Comparison of ENCODE assay signal across 8 cellular contexts in the genomic region with DNA sequence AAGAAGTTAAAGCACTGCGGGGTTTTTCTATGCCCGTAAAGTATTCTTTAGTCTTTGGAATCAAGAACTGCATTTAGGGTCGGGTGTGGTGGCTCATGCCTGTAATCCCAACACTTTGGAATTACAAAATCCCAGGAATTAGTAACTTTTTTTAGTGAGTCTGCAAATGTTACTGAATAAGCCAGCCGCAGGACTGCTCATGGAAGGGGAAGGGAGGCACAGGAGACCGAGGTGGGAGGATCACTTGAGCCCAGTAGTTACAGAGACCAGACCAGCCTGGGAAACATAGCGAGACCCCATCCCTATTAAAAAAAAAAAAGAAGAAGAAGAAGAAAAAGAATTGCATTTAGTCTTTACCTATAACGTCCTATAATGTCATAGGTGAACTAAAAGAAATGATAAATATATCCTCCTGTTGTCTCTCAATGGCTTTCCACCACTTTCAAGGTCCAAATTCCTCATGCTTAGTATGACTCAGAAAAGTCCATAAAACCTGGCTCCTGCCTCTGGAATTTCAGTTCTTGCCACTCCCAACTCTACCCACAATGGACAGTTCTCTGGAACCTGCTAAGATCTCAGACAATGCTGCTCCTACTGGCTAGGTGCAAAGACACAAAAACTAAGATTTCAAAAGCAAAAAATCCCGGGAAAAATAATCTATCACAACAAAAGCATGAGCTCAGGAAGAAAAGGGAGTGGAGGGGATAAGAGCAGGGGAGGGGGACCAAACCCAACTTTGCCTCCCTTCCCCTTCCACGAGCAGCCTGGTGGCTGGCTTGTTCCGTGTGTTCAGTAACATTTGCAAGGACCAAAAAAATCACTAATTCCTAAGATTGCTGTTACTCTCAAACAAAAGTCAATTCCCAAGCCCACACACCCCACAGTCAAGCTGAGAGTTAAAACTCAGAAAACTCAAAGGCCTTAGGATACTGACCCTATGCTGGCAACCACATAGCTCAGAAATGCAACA. TPM values are rescaled to one million over a fixed set of nuclear protein-coding genes. Genes with fewer than 3 reads are reported as not detected.
DNase-seq lines count a peak whose midpoint lies in the region; ATAC-seq, FAIRE-seq and TF ChIP-seq lines count a peak whose summit lies in the region.

No MANE protein-coding gene starts in this region.

- peaks cover 77 to 95% of the 10 kb centered on the region in 2 donors for H3K4me1 ChIP-seq in adrenal gland (replicated peaks in 1 of 2)
- H3K4me1 ChIP-seq in HepG2 (ENCODE audit: insufficient read depth, low read length) = peaks cover 100% of the 10 kb centered on the region
- peaks cover 10% of the 10 kb centered on the region for H3K4me1 ChIP-seq in urinary bladder (ENCODE audit: insufficient read depth)
- peaks cover 0 to 96% (median 83%) of the 10 kb centered on the region in 4 donors for H3K4me1 ChIP-seq in sigmoid colon

- H3K27ac Mint-ChIP-seq in activated T-cell treated with anti-CD3 and anti-CD28 coated beads, Interleukin-2, amount 50 U/mL, for 72 hours = peak overlapping the region; percentile 93

- no peaks in the 10 kb centered on the region for H3K27me3 Mint-ChIP-seq in activated T-cell treated with anti-CD3 and anti-CD28 coated beads, Interleukin-2, amount 50 U/mL, for 72 hours (ENCODE audit: low read depth)

- H3K9me3 ChIP-seq in adrenal gland (replicated peaks in 1 of 3) (no peaks in the 10 kb centered on the region), HepG2 (ENCODE audit: low read length) (no peaks in the 10 kb centered on the region), sigmoid colon (no peaks in the 10 kb centered on the region)

- peak overlapping the region; percentile 98 for H3K4me2 ChIP-seq in HepG2 (ENCODE audit: low read depth, low read length)

- peak overlapping the region; percentile 78 for H3K9ac ChIP-seq in HepG2 (ENCODE audit: insufficient read depth, low read depth, low read length)

- CTCF ChIA-PET in HepG2 (lab: Yijun Ruan, JAX; ENCODE audit: low intra/inter-chr PET ratio, low total read pairs) = interaction anchor here (1.7 to 2.5 kb wide), 2 partner anchors 60 to 64 kb away, joined by 3 to 14 read pairs; no protein-coding TSS in a partner anchor

- H4K20me1 ChIP-seq in HepG2 (ENCODE audit: insufficient read depth, low read length) = 0 out of 2 replicates have a peak, but pooled peaks cover 3% of the 10 kb centered on the region

- peak in 1 of 2 donors; percentile 25 for TF ChIP-seq POLR2A in adrenal gland (IDR thresholded peaks at IDR 0.05)
- peak; percentile 26 to 76; a peak in 3 of 4 replicates for TF ChIP-seq POLR2A in HepG2 (IDR thresholded peaks at IDR 0.05; ENCODE audit: insufficient read depth in 1 of 2, low read depth in 2 of 2, low read length in 2 of 2)
- TF ChIP-seq POLR2A in sigmoid colon (IDR thresholded peaks at IDR 0.05) = no peak

- TF ChIP-seq RAD21 in HepG2 (CRISPR knock-in tag; IDR thresholded peaks at IDR 0.05) = peak; percentile 10; the same call in 1 of the 2 replicates

- peak overlapping the region in 1 of 2 donors; percentile 65 for H3K4me3 Mint-ChIP-seq in activated T-cell treated with anti-CD3 and anti-CD28 coated beads, Interleukin-2, amount 50 U/mL, for 72 hours

- peak; percentile 65 for FAIRE-seq in HepG2 (lab: Jason Lieb, UNC)

- in situ Hi-C loops in HepG2 (cut with HindIII; ENCODE audit: extremely low pct_ligation_motif_present, low pct_unique_long_range_greater_than_20kb) = no loop called here

- WGBS in adrenal gland, 4 donors = 64 to 79% (median 66%) methylated on average over 10 of the region's 10 CpGs
- 23% methylated on average over 10 of the region's 10 CpGs for WGBS in HepG2 (ENCODE audit: low lambda C conversion rate)
- WGBS in urinary bladder = 83% methylated on average over 10 of the region's 10 CpGs
- 22 to 65% methylated on average over 10 of the region's 10 CpGs for WGBS in sigmoid colon, 2 donors

- H3K4me1 Mint-ChIP-seq in activated T-cell treated with anti-CD3 and anti-CD28 coated beads, Interleukin-2, amount 50 U/mL, for 72 hours (ENCODE audit: low read depth) = peaks cover 66% of the 10 kb centered on the region

- ATAC-seq in activated T-cell treated with anti-CD3 and anti-CD28 coated beads, Interleukin-2, amount 50 U/mL, for 72 hours (replicated peaks in 1 of 2) = no peak
- ATAC-seq in HepG2 = peak; percentile 86

- no peaks in the 10 kb centered on the region for H3K9me3 Mint-ChIP-seq in activated T-cell treated with anti-CD3 and anti-CD28 coated beads, Interleukin-2, amount 50 U/mL, for 72 hours

- intact Hi-C loops in adrenal gland (cut with DNase I) (no loop called here), HepG2 (cut with micrococcal nuclease; ENCODE audit: unreplicated experiment) (loop anchor here (1.0 to 2.0 kb wide), 3 partner anchors 16 to 63 kb away; no protein-coding TSS in a partner anchor), sigmoid colon (cut with DNase I) (no loop called here)

- no peaks in the 10 kb centered on the region for H3K36me3 ChIP-seq in adrenal gland (replicated peaks in 1 of 2)
- H3K36me3 ChIP-seq in HepG2 (replicated peaks in 1 of 2; ENCODE audit: control insufficient read depth in 1 of 2, insufficient read depth in 2 of 2, low read length in 2 of 2) = no peaks in the 10 kb centered on the region
- peaks cover 2% of the 10 kb centered on the region for H3K36me3 ChIP-seq in urinary bladder (ENCODE audit: insufficient read depth)
- H3K36me3 ChIP-seq in sigmoid colon = no peaks in the 10 kb centered on the region

- no peak overlapping the region for H2AFZ ChIP-seq in HepG2 (ENCODE audit: low read length)

- H3K79me2 ChIP-seq in HepG2 (ENCODE audit: insufficient read depth, low read length) = peaks cover 90% of the 10 kb centered on the region

- POLR2A ChIA-PET in HepG2 (lab: Yijun Ruan, JAX) = interaction anchor here (0.6 to 2.4 kb wide), 16 partner anchors 10 to 242 kb away, joined by 3 to 35 read pairs (median 7); a partner anchor contains a TSS

- H3K4me3 ChIP-seq in adrenal gland (no peak overlapping the region), HepG2 (replicated peaks in 1 of 3; ENCODE audit: insufficient read depth in 1 of 3, low read depth in 2 of 3, low read length in 3 of 3) (peak overlapping the region; percentile 44 to 64 (median 48)), urinary bladder (ENCODE audit: low read depth, low read length) (no peak overlapping the region), sigmoid colon (no peak overlapping the region)

- no peak for DNase-seq in activated T-cell treated with anti-CD3 and anti-CD28 coated beads, Interleukin-2, amount 50 U/mL, for 72 hours
- DNase-seq in activated T-cell treated with anti-CD3 and anti-CD28 coated beads for 4 hours (no peak), adrenal gland (no peak), HepG2 (ENCODE audit: low spot score) (peak; percentile 98), sigmoid colon (no peak), SK-N-DZ (ENCODE audit: low spot score) (no peak), GM19238 (ENCODE audit: insufficient read length, low spot score) (no peak)

- no peaks in the 10 kb centered on the region for H3K27me3 ChIP-seq in adrenal gland
- H3K27me3 ChIP-seq in HepG2 (ENCODE audit: control insufficient read depth in 1 of 2, insufficient read depth in 2 of 2, low read length in 2 of 2) = no peaks in the 10 kb centered on the region
- H3K27me3 ChIP-seq in sigmoid colon = no peaks in the 10 kb centered on the region

- peak in 3 of 6 experiments; percentile 6 to 26 (median 19) for TF ChIP-seq CTCF in adrenal gland (IDR thresholded peaks at IDR 0.05)
- TF ChIP-seq CTCF in HepG2 (CRISPR knock-in tag; IDR thresholded peaks at IDR 0.05) = peak; percentile 39
- TF ChIP-seq CTCF in sigmoid colon (IDR thresholded peaks at IDR 0.05) = no peak

- H3K36me3 Mint-ChIP-seq in activated T-cell treated with anti-CD3 and anti-CD28 coated beads, Interleukin-2, amount 50 U/mL, for 72 hours (ENCODE audit: insufficient read depth in 2 of 2) = no peaks in the 10 kb centered on the region

- peak in 1 of 2 experiments; percentile 79; a peak in 2 of 4 replicates for TF ChIP-seq EP300 in HepG2 (IDR thresholded peaks at IDR 0.05; ENCODE audit: low read depth in 2 of 2, low read length in 2 of 2)
- no peak for TF ChIP-seq EP300 in HepG2 (CRISPR knock-in tag; IDR thresholded peaks at IDR 0.05; ENCODE audit: borderline replicate concordance)
- TF ChIP-seq EP300 in sigmoid colon (IDR thresholded peaks at IDR 0.05) = no peak

- TSS peak; percentile 99 for BruUV-seq in HepG2 (replicated peaks; lab: Mats Ljungman, UMichigan)

- peak overlapping the region in 4 of 5 donors; percentile 47 to 89 (median 78) for H3K27ac ChIP-seq in adrenal gland
- peak overlapping the region; percentile 93 for H3K27ac ChIP-seq in HepG2 (ENCODE audit: extremely low read length, insufficient read depth, low read length)
- H3K27ac ChIP-seq in urinary bladder (ENCODE audit: low read depth) = peak overlapping the region; percentile 28
- H3K27ac ChIP-seq in sigmoid colon = peak overlapping the region in 1 of 4 donors; percentile 19

RNA-seq across cellular contexts. Expression of a gene that starts 39.0 kb away (rescaled TPM):
- 10 to 100 TPM; 14.8 to 27.3 TPM for total RNA-seq in activated T-cell treated with anti-CD3 and anti-CD28 coated beads, Interleukin-2, amount 50 U/mL, for 72 hours
- total RNA-seq in adrenal gland (100 to 1,000 TPM in 2 of 8 donors, 10 to 100 TPM in 6; 47.4 to 137 (median 69.1) TPM), HepG2 (2016; rRNA removed; fragmentation: Illumina TruSeq; extraction: Trizol) (26.7 and 30.9 TPM in 2 replicates), urinary bladder (19.5 TPM), sigmoid colon (10 to 100 TPM; 17.4 to 33.4 (median 21.5) TPM)
- polyA plus RNA-seq in adrenal gland (10 to 100 TPM; 14.2 to 77.7 (median 18.1) TPM), HepG2 (2011; rRNA removed) (27.3 and 29.3 TPM in 2 replicates), urinary bladder (46.4 TPM), sigmoid colon (10 to 100 TPM; 17.1 to 46.0 (median 17.4) TPM)
- total RNA-seq in HepG2 (2016; cell fraction: cytosol; rRNA removed; fragmentation: Illumina TruSeq; extraction: Trizol; ENCODE audit: low read depth) = 8.0 and 8.5 TPM in 2 replicates
- total RNA-seq in HepG2 (2016; cell fraction: insoluble cytoplasmic fraction; rRNA removed; fragmentation: Illumina TruSeq; extraction: Trizol) = 22.9 and 29.9 TPM in 2 replicates
- total RNA-seq in HepG2 (2016; cell fraction: membrane; rRNA removed; fragmentation: Illumina TruSeq; extraction: Trizol) = 33.9 and 36.1 TPM in 2 replicates
- total RNA-seq in HepG2 (2016; cell fraction: nucleus; rRNA removed; fragmentation: Illumina TruSeq; extraction: Trizol) = 27.2 and 29.5 TPM in 2 replicates
- 18.3 and 27.5 TPM in 2 replicates for polyA plus RNA-seq in HepG2 (2011; cell fraction: cytosol; rRNA removed)
- polyA plus RNA-seq in HepG2 (2011; cell fraction: nucleus; rRNA removed) = 11.9 and 15.8 TPM in 2 replicates
- 18.1 and 19.7 TPM in 2 replicates for polyA plus RNA-seq in HepG2 (2012)
- 5.4 and 5.7 TPM in 2 replicates for polyA plus RNA-seq in HepG2 (2016; cell fraction: cytosol; fragmentation: Illumina TruSeq; extraction: Trizol; ENCODE audit: low read depth)
- 22.6 and 24.2 TPM in 2 replicates for polyA plus RNA-seq in HepG2 (2016; cell fraction: insoluble cytoplasmic fraction; fragmentation: Illumina TruSeq; extraction: Trizol; ENCODE audit: low read depth)
- 22.9 and 23.5 TPM in 2 replicates for polyA plus RNA-seq in HepG2 (2016; cell fraction: membrane; fragmentation: Illumina TruSeq; extraction: Trizol; ENCODE audit: low read depth)
- polyA plus RNA-seq in HepG2 (2016; cell fraction: nucleus; fragmentation: Illumina TruSeq; extraction: Trizol; ENCODE audit: insufficient read depth, low read depth) = 42.1 and 46.2 TPM in 2 replicates
- polyA minus RNA-seq in HepG2 (2011; rRNA and poly(A)+ RNA removed; ENCODE audit: low replicate concordance) = 38.2 and 60.8 TPM in 2 replicates
- 22.1 and 24.1 TPM in 2 replicates for polyA minus RNA-seq in HepG2 (2011; cell fraction: cytosol; rRNA and poly(A)+ RNA removed)
- 13.5 and 18.5 TPM in 2 replicates for polyA minus RNA-seq in HepG2 (2011; cell fraction: nucleus; rRNA and poly(A)+ RNA removed)
- 47.7 and 55.0 TPM in 2 replicates for polyA plus RNA-seq in SK-N-DZ (2014; cell fraction: cytosol; rRNA removed)
- polyA plus RNA-seq in SK-N-DZ (2014; cell fraction: nucleus; rRNA removed) = 15.2 and 18.9 TPM in 2 replicates

Comparison
In these comparisons a context has a peak if more than half of its experiments do, and no peak if none do; other contexts are left out.
1. H3K4me3 ChIP-seq: peak in HepG2 (3 of 3); none in adrenal gland (0 of 4), urinary bladder (single experiment) and sigmoid colon (0 of 4).
2. POLR2A ChIP-seq: peak in HepG2 (2 of 2); none in sigmoid colon (0 of 2).